In the genomic region with DNA sequence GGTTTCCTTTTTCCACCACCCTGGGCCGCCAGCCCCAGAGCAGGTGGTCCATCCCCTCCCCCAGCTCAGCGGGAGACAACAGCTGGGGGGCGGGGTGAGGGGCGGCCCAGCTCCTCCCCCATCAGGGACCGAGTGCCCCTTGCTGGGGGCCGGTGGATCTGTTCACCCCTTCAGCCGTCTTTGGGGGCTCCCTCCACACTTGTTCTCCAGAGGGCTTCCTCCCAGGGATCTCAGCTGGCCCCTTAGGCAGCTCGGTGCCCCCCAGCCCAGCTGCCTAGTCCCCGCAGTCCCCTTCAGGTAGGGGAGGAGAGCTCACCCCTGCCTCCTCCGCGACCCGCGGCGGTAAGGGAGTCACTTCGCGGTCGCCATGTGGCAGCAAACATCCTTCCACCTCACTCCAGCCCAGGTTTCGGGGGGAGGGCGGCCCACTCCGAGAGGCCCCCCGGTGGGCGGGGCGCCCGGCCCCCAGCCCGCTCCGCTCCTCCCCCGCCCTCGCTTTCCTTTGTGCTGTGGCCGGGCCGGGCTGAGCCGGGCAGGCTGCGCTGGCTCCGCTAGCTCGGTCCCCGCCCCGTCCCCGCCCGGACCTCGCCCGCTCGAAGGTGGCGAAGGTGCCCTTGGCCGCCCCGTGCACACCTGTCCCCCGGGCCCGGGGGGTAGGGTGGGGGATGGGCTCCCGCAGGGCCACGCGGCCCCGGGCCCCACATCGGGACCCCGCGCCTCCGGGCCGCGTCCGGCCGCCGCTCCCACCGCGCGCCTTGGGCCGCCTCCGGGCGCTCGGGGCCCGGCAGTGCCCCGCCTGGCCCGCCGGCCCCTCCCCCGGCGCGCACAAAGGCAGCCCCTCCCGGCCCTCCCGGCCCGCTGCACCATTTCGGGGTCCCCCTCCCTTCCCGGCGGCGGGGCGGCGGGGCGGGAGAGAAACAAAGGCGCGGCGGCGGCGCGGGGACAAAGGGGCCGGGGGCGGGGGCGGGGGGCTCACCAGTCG, we compare ENCODE assay signal across 1 cellular context.
TF ChIP-seq lines count a peak whose summit lies in the region.

No MANE protein-coding gene starts in this region.

TF ChIP-seq in A549, 52 proteins besides CTCF, POLR2A, EP300 and RAD21:
- TF ChIP-seq, protein P1, sequence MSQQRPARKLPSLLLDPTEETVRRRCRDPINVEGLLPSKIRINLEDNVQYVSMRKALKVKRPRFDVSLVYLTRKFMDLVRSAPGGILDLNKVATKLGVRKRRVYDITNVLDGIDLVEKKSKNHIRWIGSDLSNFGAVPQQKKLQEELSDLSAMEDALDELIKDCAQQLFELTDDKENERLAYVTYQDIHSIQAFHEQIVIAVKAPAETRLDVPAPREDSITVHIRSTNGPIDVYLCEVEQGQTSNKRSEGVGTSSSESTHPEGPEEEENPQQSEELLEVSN (IDR thresholded peaks at IDR 0.05; ENCODE audit: borderline replicate concordance, low read depth) = peak; percentile 32; the same call in 1 of the 2 replicates
- TF ChIP-seq RCOR1 (IDR thresholded peaks at IDR 0.05; ENCODE audit: low read depth, low read length) (no peak), RARB (CRISPR knock-in tag; IDR thresholded peaks at IDR 0.05) (no peak), ESRRA (IDR thresholded peaks at IDR 0.05; ENCODE audit: borderline replicate concordance, low read length) (no peak), TFCP2L1 (CRISPR knock-in tag; IDR thresholded peaks at IDR 0.05) (no peak), SMC3 (IDR thresholded peaks at IDR 0.05) (no peak), PHF8 (IDR thresholded peaks at IDR 0.05; ENCODE audit: borderline replicate concordance, low read depth) (0 out of 2 replicates have a peak, but pooled peaks have one; percentile 24), ZSCAN20 (CRISPR knock-in tag; IDR thresholded peaks at IDR 0.05) (no peak), JUN (IDR thresholded peaks at IDR 0.05) (no peak), HEYL (CRISPR knock-in tag; IDR thresholded peaks at IDR 0.05) (no peak), CHD4 (IDR thresholded peaks at IDR 0.05; ENCODE audit: borderline replicate concordance) (no peak), BHLHE40 (IDR thresholded peaks at IDR 0.05; ENCODE audit: low read depth, low read length) (no peak), ZC3H11A (IDR thresholded peaks at IDR 0.05) (no peak), EHMT2 (IDR thresholded peaks at IDR 0.05; ENCODE audit: low read depth) (no peak)
- TF ChIP-seq, protein P2, sequence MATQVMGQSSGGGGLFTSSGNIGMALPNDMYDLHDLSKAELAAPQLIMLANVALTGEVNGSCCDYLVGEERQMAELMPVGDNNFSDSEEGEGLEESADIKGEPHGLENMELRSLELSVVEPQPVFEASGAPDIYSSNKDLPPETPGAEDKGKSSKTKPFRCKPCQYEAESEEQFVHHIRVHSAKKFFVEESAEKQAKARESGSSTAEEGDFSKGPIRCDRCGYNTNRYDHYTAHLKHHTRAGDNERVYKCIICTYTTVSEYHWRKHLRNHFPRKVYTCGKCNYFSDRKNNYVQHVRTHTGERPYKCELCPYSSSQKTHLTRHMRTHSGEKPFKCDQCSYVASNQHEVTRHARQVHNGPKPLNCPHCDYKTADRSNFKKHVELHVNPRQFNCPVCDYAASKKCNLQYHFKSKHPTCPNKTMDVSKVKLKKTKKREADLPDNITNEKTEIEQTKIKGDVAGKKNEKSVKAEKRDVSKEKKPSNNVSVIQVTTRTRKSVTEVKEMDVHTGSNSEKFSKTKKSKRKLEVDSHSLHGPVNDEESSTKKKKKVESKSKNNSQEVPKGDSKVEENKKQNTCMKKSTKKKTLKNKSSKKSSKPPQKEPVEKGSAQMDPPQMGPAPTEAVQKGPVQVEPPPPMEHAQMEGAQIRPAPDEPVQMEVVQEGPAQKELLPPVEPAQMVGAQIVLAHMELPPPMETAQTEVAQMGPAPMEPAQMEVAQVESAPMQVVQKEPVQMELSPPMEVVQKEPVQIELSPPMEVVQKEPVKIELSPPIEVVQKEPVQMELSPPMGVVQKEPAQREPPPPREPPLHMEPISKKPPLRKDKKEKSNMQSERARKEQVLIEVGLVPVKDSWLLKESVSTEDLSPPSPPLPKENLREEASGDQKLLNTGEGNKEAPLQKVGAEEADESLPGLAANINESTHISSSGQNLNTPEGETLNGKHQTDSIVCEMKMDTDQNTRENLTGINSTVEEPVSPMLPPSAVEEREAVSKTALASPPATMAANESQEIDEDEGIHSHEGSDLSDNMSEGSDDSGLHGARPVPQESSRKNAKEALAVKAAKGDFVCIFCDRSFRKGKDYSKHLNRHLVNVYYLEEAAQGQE (IDR thresholded peaks at IDR 0.05) = no peak
- TF ChIP-seq, protein P3, sequence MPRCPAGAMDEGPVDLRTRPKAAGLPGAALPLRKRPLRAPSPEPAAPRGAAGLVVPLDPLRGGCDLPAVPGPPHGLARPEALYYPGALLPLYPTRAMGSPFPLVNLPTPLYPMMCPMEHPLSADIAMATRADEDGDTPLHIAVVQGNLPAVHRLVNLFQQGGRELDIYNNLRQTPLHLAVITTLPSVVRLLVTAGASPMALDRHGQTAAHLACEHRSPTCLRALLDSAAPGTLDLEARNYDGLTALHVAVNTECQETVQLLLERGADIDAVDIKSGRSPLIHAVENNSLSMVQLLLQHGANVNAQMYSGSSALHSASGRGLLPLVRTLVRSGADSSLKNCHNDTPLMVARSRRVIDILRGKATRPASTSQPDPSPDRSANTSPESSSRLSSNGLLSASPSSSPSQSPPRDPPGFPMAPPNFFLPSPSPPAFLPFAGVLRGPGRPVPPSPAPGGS (IDR thresholded peaks at IDR 0.05) = no peak
- TF ChIP-seq, protein P4, sequence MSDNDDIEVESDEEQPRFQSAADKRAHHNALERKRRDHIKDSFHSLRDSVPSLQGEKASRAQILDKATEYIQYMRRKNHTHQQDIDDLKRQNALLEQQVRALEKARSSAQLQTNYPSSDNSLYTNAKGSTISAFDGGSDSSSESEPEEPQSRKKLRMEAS (IDR thresholded peaks at IDR 0.05) = peak; percentile 7; the same call in 1 of the 2 replicates
